ENCODE assay signal across 1 cellular context in the genomic region with DNA sequence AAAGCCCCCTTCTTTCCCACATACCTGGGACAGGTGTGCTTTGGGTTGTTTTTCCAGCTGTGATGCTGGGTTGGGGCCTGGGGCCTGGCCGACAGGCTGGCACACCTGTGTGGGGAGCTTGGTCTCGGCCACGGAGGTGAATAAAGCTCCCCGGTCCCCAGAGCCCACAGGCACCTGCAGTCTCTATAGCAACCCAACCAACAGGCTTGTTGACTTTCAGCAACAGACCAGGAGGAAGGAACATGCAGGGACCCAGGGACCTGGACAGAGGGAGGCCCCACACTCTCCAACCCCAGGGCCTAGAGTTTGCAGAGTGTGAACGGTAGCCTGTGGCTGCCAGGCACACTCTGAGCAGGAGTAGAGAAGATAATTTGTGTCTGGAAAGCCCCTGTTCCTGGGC.
TF ChIP-seq lines count a peak whose summit lies in the region.

No MANE protein-coding gene starts in this region.

TF ChIP-seq in SK-N-SH, 30 proteins besides CTCF, POLR2A, EP300 and RAD21 (continued from another document):
- TF ChIP-seq, protein P1, sequence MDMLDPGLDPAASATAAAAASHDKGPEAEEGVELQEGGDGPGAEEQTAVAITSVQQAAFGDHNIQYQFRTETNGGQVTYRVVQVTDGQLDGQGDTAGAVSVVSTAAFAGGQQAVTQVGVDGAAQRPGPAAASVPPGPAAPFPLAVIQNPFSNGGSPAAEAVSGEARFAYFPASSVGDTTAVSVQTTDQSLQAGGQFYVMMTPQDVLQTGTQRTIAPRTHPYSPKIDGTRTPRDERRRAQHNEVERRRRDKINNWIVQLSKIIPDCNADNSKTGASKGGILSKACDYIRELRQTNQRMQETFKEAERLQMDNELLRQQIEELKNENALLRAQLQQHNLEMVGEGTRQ (IDR thresholded peaks at IDR 0.05; ENCODE audit: borderline replicate concordance, low read depth, low read length) = no peak
- TF ChIP-seq SIN3A (IDR thresholded peaks at IDR 0.05; ENCODE audit: borderline replicate concordance, low read depth, low read length) (no peak), GATA2 (CRISPR knock-in tag; IDR thresholded peaks at IDR 0.05) (no peak), FOXJ3 (CRISPR knock-in tag; IDR thresholded peaks at IDR 0.05) (no peak), SMC3 (IDR thresholded peaks at IDR 0.05; ENCODE audit: low read depth, low read length) (no peak), RXRA (IDR thresholded peaks at IDR 0.05; ENCODE audit: borderline replicate concordance, low read depth) (no peak)
